Comparison of ENCODE assay signal across 8 cellular contexts in genomic region chr2:89205153-89205552, GRCh38.
A peak's percentile ranks its signal among the peaks of the same experiment; 100 is the strongest.
DNase-seq lines count a peak whose midpoint lies in the region; ATAC-seq and TF ChIP-seq lines count a peak whose summit lies in the region.
"Not testable (repeated sequence)": the region's sequence is repeated elsewhere in the genome, so short reads cannot be mapped to it uniquely, and the experiment has no call there.

No MANE protein-coding gene starts in this region.

- not testable (repeated sequence) for H3K9ac ChIP-seq in PC-3 (ENCODE audit: low read length)

- not testable (repeated sequence) for TF ChIP-seq POLR2A in esophagus muscularis mucosa (IDR thresholded peaks at IDR 0.05; ENCODE audit: low read depth)

- H3K4me3 ChIP-seq in BE2C (ENCODE audit: low read depth, low read length); PC-3 (ENCODE audit: low read length); esophagus muscularis mucosa; lung: not testable (repeated sequence)

- H3K79me2 ChIP-seq in PC-3 (ENCODE audit: low read length): not testable (repeated sequence)

- not testable (repeated sequence) for H3K27me3 ChIP-seq in BE2C; PC-3 (ENCODE audit: low read length); esophagus muscularis mucosa; lung (ENCODE audit: control insufficient read depth, insufficient read depth)

- CTCF ChIA-PET in PC-3 (lab: Charles Lee): not testable (repeated sequence)

- H3F3A ChIP-seq in PC-3 (ENCODE audit: low read length, unreplicated experiment): not testable (repeated sequence)

- BruUV-seq in PC-3 (replicated peaks; lab: Mats Ljungman, UMichigan): not testable (repeated sequence)

- not testable (repeated sequence) for TF ChIP-seq RAD21 in Ishikawa (IDR thresholded peaks at IDR 0.05; ENCODE audit: low read depth)

- not testable (repeated sequence) for H3K4me2 ChIP-seq in PC-3 (ENCODE audit: low read length)

- POLR2A ChIA-PET in PC-3 (lab: Charles Lee; ENCODE audit: unreplicated experiment): not testable (repeated sequence)

- not testable (repeated sequence) for H3K27ac ChIP-seq in PC-3 (ENCODE audit: low read length); esophagus muscularis mucosa (replicated peaks in 1 of 4); lung (ENCODE audit: low read depth in 1 of 2, low read length in 1 of 2)

- H4K20me1 ChIP-seq in PC-3 (ENCODE audit: low read length): not testable (repeated sequence)

- peak; percentile 42 for DNase-seq in BE2C
- peak; percentile 49 for DNase-seq in PC-3
- DNase-seq in activated T-cell treated with anti-CD3 and anti-CD28 coated beads, Interleukin-2, amount 50 U/mL, for 1 hour: peak; percentile 18
- not testable (repeated sequence) for DNase-seq in esophagus muscularis mucosa (ENCODE audit: extremely low spot score)
- DNase-seq in lung (ENCODE audit: low spot score): peak; percentile 33
- peak; percentile 12 to 41 for DNase-seq in stimulated activated CD4-positive, alpha-beta T cell treated with anti-CD3 and anti-CD28 coated beads, Interleukin-4, amount 100 ng/mL, for 48 hours (ENCODE audit: low read depth in 2 of 2)

- not testable (repeated sequence) for H3K9me3 ChIP-seq in BE2C; PC-3 (ENCODE audit: low read length); esophagus muscularis mucosa; lung (ENCODE audit: control insufficient read depth in 2 of 2, insufficient read depth in 1 of 2, low read length in 1 of 2)

- ATAC-seq in GM19324 (IDR thresholded peaks at IDR 0.05; ENCODE audit: low FRiP score, unreplicated experiment): peak; percentile 65
- peak; percentile 50; the same call in 1 of the 2 replicates for ATAC-seq in PC-3
- ATAC-seq in lung (ENCODE audit: insufficient read depth, low FRiP score): not testable (repeated sequence)

- intact Hi-C loops in PC-3 (cut with micrococcal nuclease); esophagus muscularis mucosa (cut with DNase I): not testable (repeated sequence)

- not testable (repeated sequence) for H3K4me1 ChIP-seq in BE2C; PC-3 (ENCODE audit: insufficient read depth, low read length); esophagus muscularis mucosa; lung (ENCODE audit: control insufficient read depth in 2 of 2, insufficient read depth in 2 of 2, low read length in 2 of 2)

- TF ChIP-seq CTCF in BE2C (IDR thresholded peaks at IDR 0.05; ENCODE audit: low read depth, low read length) (peak; percentile 47), PC-3 (conservative IDR thresholded peaks at IDR 0.05; ENCODE audit: low read depth, low read length) (peak; percentile 33; the same call in 1 of the 2 replicates), esophagus muscularis mucosa (IDR thresholded peaks at IDR 0.05) (peak in 2 of 3 experiments; percentile 19 to 54)
- not testable (repeated sequence) for TF ChIP-seq CTCF in lung (IDR thresholded peaks at IDR 0.05; ENCODE audit: control extremely low read depth, extremely low read depth)

- WGBS in esophagus muscularis mucosa: 28% methylated on average over 10 of the region's 11 CpGs
- WGBS in lung, 2 donors: 25 to 32% methylated on average over 11 of the region's 11 CpGs

- TF ChIP-seq EP300 in Ishikawa (IDR thresholded peaks at IDR 0.05; ENCODE audit: borderline replicate concordance); esophagus muscularis mucosa (IDR thresholded peaks at IDR 0.05): not testable (repeated sequence)

- not testable (repeated sequence) for H3K36me3 ChIP-seq in BE2C; PC-3 (ENCODE audit: low read depth, low read length); esophagus muscularis mucosa; lung (ENCODE audit: control insufficient read depth in 2 of 2, insufficient read depth in 2 of 2, low read length in 2 of 2)

- not testable (repeated sequence) for H3K9me2 ChIP-seq in PC-3 (replicated peaks; ENCODE audit: low read length)

- H2AFZ ChIP-seq in PC-3 (ENCODE audit: low read length): not testable (repeated sequence)

TF ChIP-seq in Ishikawa, 13 proteins besides CTCF, POLR2A, EP300 and RAD21:
- peak; percentile 6; the same call in 1 of the 2 replicates for TF ChIP-seq USF1 (IDR thresholded peaks at IDR 0.05)
